ENCODE assay signal across 8 cellular contexts in genomic region chr22:35257002-35257320, GRCh38. TPM values are rescaled to one million over a fixed set of nuclear protein-coding genes. Genes with fewer than 3 reads are reported as not detected.
DNase-seq lines count a peak whose midpoint lies in the region; ATAC-seq and TF ChIP-seq lines count a peak whose summit lies in the region.

No MANE protein-coding gene starts in this region.

- peaks cover 20% of the 10 kb centered on the region for H3K4me1 Mint-ChIP-seq in activated B cell treated with CpG ODN at 0.5 μM for 24 hours

- ATAC-seq in HG02610 (IDR thresholded peaks at IDR 0.05; ENCODE audit: unreplicated experiment) (peak; percentile 14), activated B cell treated with CpG ODN at 0.5 μM for 24 hours (ENCODE audit: low read depth) (no peak)

- no peaks in the 10 kb centered on the region for H3K27me3 ChIP-seq in iPS-20b (ENCODE audit: insufficient read depth, low read length)
- no peaks in the 10 kb centered on the region for H3K27me3 ChIP-seq in testis

- H3K9me3 ChIP-seq in ES-I3 (ENCODE audit: control insufficient read depth, insufficient read depth, low read length) (no peaks in the 10 kb centered on the region), iPS-20b (ENCODE audit: insufficient read depth, low read depth, low read length) (no peaks in the 10 kb centered on the region), testis (no peaks in the 10 kb centered on the region)

- H3K9me3 Mint-ChIP-seq in activated B cell treated with CpG ODN at 0.5 μM for 24 hours = no peaks in the 10 kb centered on the region

- POLR2A ChIA-PET in activated B cell treated with CpG ODN at 0.5 μM for 24 hours (lab: Charles Lee) = interaction anchor here (2.0 to 2.2 kb wide), 2 partner anchors 43 to 154 kb away, joined by 16 to 34 read pairs; partner anchors contain the start of gene TOM1

- TF ChIP-seq POLR2A in testis (IDR thresholded peaks at IDR 0.05) = no peak

- H3K36me3 Mint-ChIP-seq in activated B cell treated with CpG ODN at 0.5 μM for 24 hours (ENCODE audit: low read depth) = peaks cover 2% of the 10 kb centered on the region

- 3 to 4% methylated on average over 3 of the region's 3 CpGs for WGBS in testis, 2 donors

- intact Hi-C loops in activated B cell treated with CpG ODN at 0.5 μM for 24 hours (cut with micrococcal nuclease) = loop anchor here (1.0 kb wide), 2 partner anchors 42 to 153 kb away; partner anchors contain the start of gene TOM1
- intact Hi-C loops in testis (cut with DNase I; ENCODE audit: low total_unique reads) = no loop called here

- H3K36me3 ChIP-seq in ES-I3 (ENCODE audit: insufficient read depth, low read length) (no peaks in the 10 kb centered on the region), iPS-20b (ENCODE audit: insufficient read depth, low read depth, low read length) (peaks cover 17% of the 10 kb centered on the region), testis (ENCODE audit: low read depth, missing control alignments) (no peaks in the 10 kb centered on the region)

- H3K27ac Mint-ChIP-seq in activated B cell treated with CpG ODN at 0.5 μM for 24 hours = peak overlapping the region; percentile 84

- DNase-seq in activated B cell treated with CpG ODN at 0.5 μM for 24 hours (no peak), testis (no peak), KG1 (lab: John Stamatoyannopoulos, UW) (no peak), SW480 (ENCODE audit: low spot score) (no peak), T-helper 9 cell (no peak)

- H3K4me3 Mint-ChIP-seq in activated B cell treated with CpG ODN at 0.5 μM for 24 hours = peak overlapping the region; percentile 89

- H3K27me3 Mint-ChIP-seq in activated B cell treated with CpG ODN at 0.5 μM for 24 hours = no peaks in the 10 kb centered on the region

- CTCF ChIA-PET in activated B cell treated with CpG ODN at 0.5 μM for 24 hours (lab: Charles Lee) = no interaction called here

- TF ChIP-seq CTCF in activated B cell treated with CpG ODN at 0.5 μM for 24 hours (IDR thresholded peaks at IDR 0.05) (no peak), testis (IDR thresholded peaks at IDR 0.05) (no peak)

- H3K9ac ChIP-seq in ES-I3 (ENCODE audit: low read depth, low read length) (peak overlapping the region; percentile 90), iPS-20b (ENCODE audit: low read depth, low read length) (peak overlapping the region; percentile 97)

- H3K27ac ChIP-seq in iPS-20b (ENCODE audit: low read length) (peak overlapping the region; percentile 75), testis (peak overlapping the region; percentile 99)

- peak overlapping the region; percentile 81 for H3K4me3 ChIP-seq in iPS-20b (ENCODE audit: low read length)
- H3K4me3 ChIP-seq in testis = peak overlapping the region; percentile 94 to 96

- H3K4me1 ChIP-seq in ES-I3 (ENCODE audit: insufficient read depth, low read length) (no peaks in the 10 kb centered on the region), iPS-20b (ENCODE audit: insufficient read depth, low read length) (peaks cover 3% of the 10 kb centered on the region; the same call in 1 of the 2 replicates), testis (peaks cover 19% of the 10 kb centered on the region)

RNA-seq across cellular contexts. Expression of gene HMGXB4, which starts 0.3 kb away (rescaled TPM):
- total RNA-seq in activated B cell treated with CpG ODN at 0.5 μM for 24 hours = 22.5 and 24.8 TPM in 2 replicates
- 10 to 100 TPM; 58.7 to 63.4 TPM for total RNA-seq in testis
- polyA plus RNA-seq in testis (ENCODE audit: insufficient read depth, low read depth, low replicate concordance) = 26.5 TPM

RNA-seq across cellular contexts. Expression of gene TOM1, which starts 42.7 kb away (rescaled TPM):
- total RNA-seq in activated B cell treated with CpG ODN at 0.5 μM for 24 hours (32.2 and 40.8 TPM in 2 replicates), testis (10 to 100 TPM; 66.2 to 68.0 TPM)
- 65.7 TPM for polyA plus RNA-seq in testis (ENCODE audit: insufficient read depth, low read depth, low replicate concordance)
